ENCODE assay signal across 20 cellular contexts in genomic region chr3:183390844-183391243, GRCh38. TPM values are rescaled to one million over a fixed set of nuclear protein-coding genes. Genes with fewer than 3 reads are reported as not detected.
DNase-seq lines count a peak whose midpoint lies in the region; ATAC-seq lines count a peak whose summit lies in the region.
"Had no signal": no experiment of that assay in that cellular context is flagged by ENCODE, and none has a peak within 500 bp of the region (broad histone marks: within the 10 kb centered on the region; RNA-seq: fewer than 3 reads in every experiment).

No MANE protein-coding gene starts in this region.

- no peak overlapping the region for H3K4me3 ChIP-seq in SK-N-MC
- H3K4me3 ChIP-seq: BLaER1, GM23338 had no signal

- H3K4me3 Mint-ChIP-seq in activated T-cell treated with anti-CD3 and anti-CD28 coated beads, Interleukin-2, amount 50 U/mL, for 4 hours, result no peak overlapping the region
- no peak overlapping the region for H3K4me3 Mint-ChIP-seq in activated T-cell treated with anti-CD3 and anti-CD28 coated beads, Interleukin-2, amount 50 U/mL, for 24 hours
- H3K4me3 Mint-ChIP-seq in stimulated activated effector memory CD8-positive, alpha-beta T cell treated with anti-CD3 and anti-CD28 coated beads, Interleukin-12 subunit alpha, Interleukin-12 subunit beta, amount 100 ng/mL, for 72 hours, result no peak overlapping the region
- H3K4me3 Mint-ChIP-seq: B cell; CD4-positive, CD25-positive, alpha-beta regulatory T cell; CD8-positive, alpha-beta T cell; GM23338; H9 had no signal

- no peaks in the 10 kb centered on the region for H3K27me3 Mint-ChIP-seq in activated T-cell treated with anti-CD3 and anti-CD28 coated beads, Interleukin-2, amount 50 U/mL, for 4 hours (ENCODE audit: low read depth)
- H3K27me3 Mint-ChIP-seq in activated T-cell treated with anti-CD3 and anti-CD28 coated beads, Interleukin-2, amount 50 U/mL, for 24 hours, result peaks cover under 1% of the 10 kb centered on the region
- H3K27me3 Mint-ChIP-seq: CD4-positive, CD25-positive, alpha-beta regulatory T cell had no signal

- H3K27ac ChIP-seq in SK-N-MC, result peak overlapping the region; percentile 64; the same call in 1 of the 2 replicates
- H3K27ac ChIP-seq: 22Rv1, BLaER1, C4-2B had no signal

- no peak overlapping the region for H3K27ac Mint-ChIP-seq in activated T-cell treated with anti-CD3 and anti-CD28 coated beads, Interleukin-2, amount 50 U/mL, for 24 hours
- H3K27ac Mint-ChIP-seq in stimulated activated effector memory CD8-positive, alpha-beta T cell treated with anti-CD3 and anti-CD28 coated beads, Interleukin-12 subunit alpha, Interleukin-12 subunit beta, amount 100 ng/mL, for 72 hours, result peak overlapping the region; percentile 50
- H3K27ac Mint-ChIP-seq: B cell; CD8-positive, alpha-beta T cell; GM23338; H9 had no signal

- H3K9me3 Mint-ChIP-seq in activated T-cell treated with anti-CD3 and anti-CD28 coated beads, Interleukin-2, amount 50 U/mL, for 4 hours, result no peaks in the 10 kb centered on the region
- no peaks in the 10 kb centered on the region for H3K9me3 Mint-ChIP-seq in activated T-cell treated with anti-CD3 and anti-CD28 coated beads, Interleukin-2, amount 50 U/mL, for 24 hours
- no peaks in the 10 kb centered on the region for H3K9me3 Mint-ChIP-seq in stimulated activated effector memory CD8-positive, alpha-beta T cell treated with anti-CD3 and anti-CD28 coated beads, Interleukin-12 subunit alpha, Interleukin-12 subunit beta, amount 100 ng/mL, for 72 hours
- H3K9me3 Mint-ChIP-seq: CD4-positive, CD25-positive, alpha-beta regulatory T cell; CD8-positive, alpha-beta T cell; GM23338; H9 had no signal

- no peaks in the 10 kb centered on the region for H3K36me3 Mint-ChIP-seq in activated T-cell treated with anti-CD3 and anti-CD28 coated beads, Interleukin-2, amount 50 U/mL, for 4 hours (ENCODE audit: insufficient read depth)
- no peaks in the 10 kb centered on the region for H3K36me3 Mint-ChIP-seq in activated T-cell treated with anti-CD3 and anti-CD28 coated beads, Interleukin-2, amount 50 U/mL, for 24 hours (ENCODE audit: low read depth)
- H3K36me3 Mint-ChIP-seq in stimulated activated effector memory CD8-positive, alpha-beta T cell treated with anti-CD3 and anti-CD28 coated beads, Interleukin-12 subunit alpha, Interleukin-12 subunit beta, amount 100 ng/mL, for 72 hours, result peaks cover 8% of the 10 kb centered on the region
- H3K36me3 Mint-ChIP-seq: CD4-positive, CD25-positive, alpha-beta regulatory T cell had no signal

- no peak overlapping the region for H3K9ac ChIP-seq in SK-N-MC (ENCODE audit: insufficient read length)
- H3K9ac ChIP-seq: BLaER1 had no signal

- H3K36me3 ChIP-seq in SK-N-MC (ENCODE audit: insufficient read depth, low read length), result no peaks in the 10 kb centered on the region
- H3K36me3 ChIP-seq: BLaER1 had no signal

- peaks cover 1% of the 10 kb centered on the region for H3K4me1 Mint-ChIP-seq in activated T-cell treated with anti-CD3 and anti-CD28 coated beads, Interleukin-2, amount 50 U/mL, for 4 hours (ENCODE audit: low read depth)
- peaks cover 4% of the 10 kb centered on the region for H3K4me1 Mint-ChIP-seq in activated T-cell treated with anti-CD3 and anti-CD28 coated beads, Interleukin-2, amount 50 U/mL, for 24 hours (ENCODE audit: low read depth)
- H3K4me1 Mint-ChIP-seq in stimulated activated effector memory CD8-positive, alpha-beta T cell treated with anti-CD3 and anti-CD28 coated beads, Interleukin-12 subunit alpha, Interleukin-12 subunit beta, amount 100 ng/mL, for 72 hours, result peaks cover 9% of the 10 kb centered on the region
- H3K4me1 Mint-ChIP-seq: B cell had no signal

- peak; percentile 59 to 75 for ATAC-seq in activated CD4-positive, CD25-positive, alpha-beta regulatory T cell treated with anti-CD3 and anti-CD28 coated beads, Interleukin-2, amount 50 U/mL, for 24 hours
- peak; percentile 46 to 57 for ATAC-seq in activated T-cell treated with anti-CD3 and anti-CD28 coated beads, Interleukin-2, amount 50 U/mL, for 4 hours
- peak; percentile 73 for ATAC-seq in stimulated activated effector memory CD8-positive, alpha-beta T cell treated with anti-CD3 and anti-CD28 coated beads, Interleukin-12 subunit alpha, Interleukin-12 subunit beta, amount 100 ng/mL, for 72 hours
- no peak for ATAC-seq in HG03025 (IDR thresholded peaks at IDR 0.05; ENCODE audit: low FRiP score, unreplicated experiment)
- ATAC-seq: CD8-positive, alpha-beta T cell; GM23338; HCT116 had no signal

- no peaks in the 10 kb centered on the region for H3K9me3 ChIP-seq in SK-N-MC (ENCODE audit: low read depth, low read length)
- H3K9me3 ChIP-seq: BLaER1, Caco-2 had no signal

- DNase-seq in activated CD4-positive, CD25-positive, alpha-beta regulatory T cell treated with anti-CD3 and anti-CD28 coated beads, Interleukin-2, amount 50 U/mL, for 72 hours, result no peak
- no peak for DNase-seq in activated T-cell treated with anti-CD3 and anti-CD28 coated beads, Interleukin-2, amount 50 U/mL, for 4 hours
- no peak for DNase-seq in activated T-cell treated with anti-CD3 and anti-CD28 coated beads, Interleukin-2, amount 50 U/mL, for 24 hours
- DNase-seq in SK-N-MC (ENCODE audit: low read depth, low spot score), result no peak
- DNase-seq in stimulated activated effector memory CD8-positive, alpha-beta T cell treated with anti-CD3 and anti-CD28 coated beads, Interleukin-12 subunit alpha, Interleukin-12 subunit beta, amount 100 ng/mL, for 72 hours (ENCODE audit: low spot score in 2 of 2), result no peak
- no peak for DNase-seq in NCI-H82 (lab: John Stamatoyannopoulos, UW)
- DNase-seq: Caco-2; CD4-positive, CD25-positive, alpha-beta regulatory T cell; CD8-positive, alpha-beta T cell; DMS153; DND-41; H9 had no signal

RNA-seq across cellular contexts. Expression of gene MCF2L2, which starts 37.6 kb away (rescaled TPM):
- total RNA-seq in activated T-cell treated with anti-CD3 and anti-CD28 coated beads, Interleukin-2, amount 50 U/mL, for 4 hours, result 1 to 10 TPM in 2 of 3 donors, under 1 TPM in 1; 0.58 to 1.4 (median 1.3) TPM
